22 cellular contexts compared by ENCODE assay signal in the genomic region with DNA sequence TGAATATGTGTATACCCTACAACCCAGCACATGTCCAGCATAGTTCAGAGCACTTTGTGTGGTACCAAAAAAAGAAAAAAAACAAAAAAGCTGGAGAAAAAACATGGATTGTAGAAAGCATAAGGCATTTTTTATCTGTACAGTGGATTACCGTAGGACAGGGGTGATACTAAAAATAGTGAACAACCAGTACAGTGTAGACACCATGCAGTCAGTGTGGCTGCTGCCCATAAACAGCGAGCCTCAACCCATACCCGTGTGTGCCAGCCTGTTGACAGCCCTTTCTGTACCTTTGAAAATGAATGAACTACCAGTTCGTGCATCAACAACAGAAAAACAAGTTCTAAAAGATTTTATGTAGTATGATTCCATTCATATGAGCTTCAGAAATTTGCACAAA. TPM values are rescaled to one million over a fixed set of nuclear protein-coding genes. Genes with fewer than 3 reads are reported as not detected.
A peak's percentile ranks its signal among the peaks of the same experiment; 100 is the strongest.
DNase-seq lines count a peak whose midpoint lies in the region; ATAC-seq, FAIRE-seq and TF ChIP-seq lines count a peak whose summit lies in the region.
"Had no signal": no experiment of that assay in that cellular context is flagged by ENCODE, and none has a peak within 500 bp of the region (broad histone marks: within the 10 kb centered on the region; RNA-seq: fewer than 3 reads in every experiment).

No MANE protein-coding gene starts in this region.

- 0 out of 2 replicates have a peak, but pooled peaks cover 10% of the 10 kb centered on the region for H3K79me2 ChIP-seq in MM.1S (ENCODE audit: low read length)

- H3K4me1 ChIP-seq in left ventricle myocardium inferior (peaks cover 46% of the 10 kb centered on the region), psoas muscle (peaks cover 65% of the 10 kb centered on the region), gastrocnemius medialis (peaks cover 41 to 74% of the 10 kb centered on the region in 2 donors), MM.1S (ENCODE audit: low read length) (peaks cover 35% of the 10 kb centered on the region)
- H3K4me1 ChIP-seq: BLaER1 had no signal

- 30 to 77% (median 55%) methylated on average over 4 of the region's 4 CpGs for WGBS in psoas muscle, 3 donors

- no peak overlapping the region for H3K27ac ChIP-seq in left ventricle myocardium inferior (replicated peaks)
- no peak overlapping the region for H3K27ac ChIP-seq in psoas muscle
- H3K27ac ChIP-seq in gastrocnemius medialis = peak overlapping the region in 1 of 4 donors; percentile 59
- no peak overlapping the region for H3K27ac ChIP-seq in MM.1S (ENCODE audit: low read length)
- H3K27ac ChIP-seq: 22Rv1, BLaER1, C4-2B, GM23248 had no signal

- no peak overlapping the region for H3K9ac ChIP-seq in MM.1S (ENCODE audit: low read length)
- H3K9ac ChIP-seq: BLaER1, GM23248 had no signal

- H3K36me3 ChIP-seq in left ventricle myocardium inferior (no peaks in the 10 kb centered on the region), psoas muscle (ENCODE audit: insufficient read depth in 1 of 2, low read depth in 1 of 2) (no peaks in the 10 kb centered on the region), gastrocnemius medialis (no peaks in the 10 kb centered on the region), MM.1S (replicated peaks; ENCODE audit: insufficient read depth, low read length) (no peaks in the 10 kb centered on the region)
- H3K36me3 ChIP-seq: BLaER1 had no signal

- peak; percentile 59 for ATAC-seq in Right ventricle myocardium inferior
- ATAC-seq in psoas muscle = peak; percentile 58 to 74 (median 72)
- peak; percentile 41 to 44 for ATAC-seq in gastrocnemius medialis
- ATAC-seq: CD8-positive, alpha-beta T cell had no signal

- no peaks in the 10 kb centered on the region for H4K20me1 ChIP-seq in MM.1S (ENCODE audit: insufficient read depth, low read length)
- H4K20me1 ChIP-seq: BLaER1 had no signal

- peak; percentile 4 for FAIRE-seq in HTR-8/SVneo (lab: Jason Lieb, UNC)
- FAIRE-seq: A204.1, GM19239, H1 had no signal

- H3K4me3 ChIP-seq in left ventricle myocardium inferior (no peak overlapping the region), psoas muscle (no peak overlapping the region), gastrocnemius medialis (no peak overlapping the region), MM.1S (ENCODE audit: low read length) (no peak overlapping the region)
- H3K4me3 ChIP-seq: BLaER1, GM23248 had no signal

- H3K27me3 ChIP-seq in left ventricle myocardium inferior (ENCODE audit: low read depth) = no peaks in the 10 kb centered on the region
- no peaks in the 10 kb centered on the region for H3K27me3 ChIP-seq in psoas muscle (ENCODE audit: insufficient read depth in 3 of 3, low read length in 2 of 3)
- no peaks in the 10 kb centered on the region for H3K27me3 ChIP-seq in gastrocnemius medialis
- H3K27me3 ChIP-seq in MM.1S (replicated peaks; ENCODE audit: insufficient read depth, low read length) = no peaks in the 10 kb centered on the region
- H3K27me3 ChIP-seq: BLaER1 had no signal

- in situ Hi-C loops in gastrocnemius medialis (cut with MboI; ENCODE audit: low sequenced_read_pairs in 4 of 4) = no loop called here

- TF ChIP-seq CTCF in left ventricle myocardium inferior (IDR thresholded peaks at IDR 0.05; ENCODE audit: borderline replicate concordance) = no peak
- no peak for TF ChIP-seq CTCF in psoas muscle (IDR thresholded peaks at IDR 0.05)
- no peak for TF ChIP-seq CTCF in gastrocnemius medialis (IDR thresholded peaks at IDR 0.05 in 4 of 5, conservative IDR thresholded peaks at IDR 0.05 in 1 of 5)
- TF ChIP-seq CTCF in MM.1S (IDR thresholded peaks at IDR 0.05; ENCODE audit: low read length) = no peak

- H2AFZ ChIP-seq in MM.1S (ENCODE audit: low read length) = no peak overlapping the region
- H2AFZ ChIP-seq: GM23248 had no signal

- no peak overlapping the region for H3K4me2 ChIP-seq in MM.1S (ENCODE audit: low read depth, low read length)
- H3K4me2 ChIP-seq: BLaER1 had no signal

- intact Hi-C loops in Right ventricle myocardium inferior (cut with DNase I) = no loop called here
- intact Hi-C loops in left ventricle myocardium inferior (cut with micrococcal nuclease) = no loop called here
- intact Hi-C loops in psoas muscle (cut with DNase I) = no loop called here
- intact Hi-C loops in gastrocnemius medialis (cut with DNase I; ENCODE audit: low total_unique reads) = no loop called here

- peaks cover 15% of the 10 kb centered on the region for H3F3A ChIP-seq in MM.1S (ENCODE audit: insufficient read depth, low read length)

- H3K9me2 ChIP-seq in MM.1S (replicated peaks; ENCODE audit: insufficient read depth, low read length) = no peaks in the 10 kb centered on the region

- no peak for TF ChIP-seq POLR2A in gastrocnemius medialis (IDR thresholded peaks at IDR 0.05)

- DNase-seq in Right ventricle myocardium inferior (ENCODE audit: missing footprints) = no peak
- DNase-seq in left ventricle myocardium inferior = no peak
- DNase-seq in HTR-8/SVneo (ENCODE audit: insufficient read length, low spot score) = no peak
- DNase-seq in psoas muscle = no peak
- DNase-seq in gastrocnemius medialis = no peak
- DNase-seq in dermis blood vessel endothelial cell = no peak
- DNase-seq in stimulated activated CD4-positive, alpha-beta T cell treated with anti-CD3 and anti-CD28 coated beads, Interleukin-2, amount 100 ng/mL, for 48 hours = no peak
- DNase-seq in MM.1S = no peak
- DNase-seq: Caco-2; CD4-positive, CD25-positive, alpha-beta regulatory T cell; CD8-positive, alpha-beta T cell; DMS153; DND-41; GM23248; H7; HCEC 1CT had no signal

- no peaks in the 10 kb centered on the region for H3K9me3 ChIP-seq in left ventricle myocardium inferior (replicated peaks)
- H3K9me3 ChIP-seq in psoas muscle = no peaks in the 10 kb centered on the region
- H3K9me3 ChIP-seq in gastrocnemius medialis = no peaks in the 10 kb centered on the region
- no peaks in the 10 kb centered on the region for H3K9me3 ChIP-seq in MM.1S (replicated peaks; ENCODE audit: insufficient read depth, low read length)
- H3K9me3 ChIP-seq: BLaER1, Caco-2 had no signal

RNA-seq across cellular contexts. Expression of a gene that starts 25.1 kb away (rescaled TPM):
- total RNA-seq in Right ventricle myocardium inferior = 26.2 TPM
- total RNA-seq in left ventricle myocardium inferior = 33.7 TPM
- total RNA-seq in psoas muscle = 10 to 100 TPM; 41.9 to 80.3 (median 54.2) TPM
- 10 to 100 TPM in 2 of 3 donors, 1 to 10 TPM in 1; 7.7 to 19.4 (median 14.6) TPM for polyA plus RNA-seq in psoas muscle
- 10 to 100 TPM; 23.6 to 36.8 (median 28.0) TPM for total RNA-seq in gastrocnemius medialis
- 84.7 and 98.0 TPM in 2 replicates for total RNA-seq in dermis blood vessel endothelial cell
- polyA plus RNA-seq: CD4-positive, CD25-positive, alpha-beta regulatory T cell had no signal
